ENCODE assay signal across 16 cellular contexts in the genomic region with DNA sequence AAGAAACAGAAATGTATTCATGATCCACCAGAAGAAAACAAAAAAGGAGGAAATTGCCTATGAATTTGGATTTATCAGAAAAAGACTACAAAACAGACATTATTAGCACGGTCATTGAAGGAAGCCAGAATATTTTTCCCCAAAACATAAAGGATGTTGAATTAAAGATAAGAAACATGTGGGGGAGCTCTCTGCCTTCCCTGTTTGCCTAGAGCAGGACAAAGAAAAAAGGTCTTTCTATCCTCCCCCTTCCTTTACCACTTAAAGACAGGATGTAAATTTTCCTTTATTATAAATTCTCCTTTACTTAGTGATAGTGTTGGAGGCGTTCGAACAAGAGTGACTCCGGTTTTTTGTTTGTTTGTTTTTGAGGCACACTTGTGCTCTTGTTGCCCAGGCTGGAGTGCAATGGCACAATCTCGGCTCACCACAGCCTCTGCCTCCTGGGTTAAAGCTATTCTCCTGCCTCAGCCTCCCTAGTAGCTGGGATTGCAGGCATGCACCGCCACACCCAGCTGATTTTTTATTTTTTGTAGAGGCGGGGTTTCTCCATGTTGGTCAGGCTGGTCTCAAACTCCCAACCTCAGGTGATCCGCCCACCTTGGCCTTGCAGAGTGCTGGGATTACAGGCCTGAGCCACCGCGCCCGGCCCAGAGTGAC. TPM values are rescaled to one million over a fixed set of nuclear protein-coding genes. Genes with fewer than 3 reads are reported as not detected.
DNase-seq lines count a peak whose midpoint lies in the region; ATAC-seq and TF ChIP-seq lines count a peak whose summit lies in the region.
"Had no signal": no experiment of that assay in that cellular context is flagged by ENCODE, and none has a peak within 500 bp of the region (broad histone marks: within the 10 kb centered on the region; RNA-seq: fewer than 3 reads in every experiment).

No MANE protein-coding gene starts in this region.

- BruUV-seq in HCT116 (replicated peaks; lab: Mats Ljungman, UMichigan): no TSS peak

- peak; percentile 59 for TF ChIP-seq RAD21 in HCT116 (IDR thresholded peaks at IDR 0.05; ENCODE audit: low read depth)

- H3K27me3 ChIP-seq in BE2C: no peaks in the 10 kb centered on the region
- no peaks in the 10 kb centered on the region for H3K27me3 ChIP-seq in HCT116 (ENCODE audit: insufficient read depth, low read length)
- H3K27me3 ChIP-seq: esophagus muscularis mucosa had no signal

- H2AFZ ChIP-seq in HCT116 (ENCODE audit: low read depth, low read length, poor library complexity, severe bottlenecking): no peak overlapping the region

- CTCF ChIA-PET in HCT116 (lab: Charles Lee): interaction anchor here (0.7 to 1.6 kb wide), 3 partner anchors 9 to 216 kb away, joined by 3 to 6 read pairs (median 3); no protein-coding TSS in a partner anchor

- intact Hi-C loops in HCT116 (cut with micrococcal nuclease): no loop called here

- H3K9me3 ChIP-seq in BE2C (no peaks in the 10 kb centered on the region), HCT116 (ENCODE audit: control insufficient read depth in 1 of 2, insufficient read depth in 1 of 2, low read depth in 1 of 2, low read length in 2 of 2) (no peaks in the 10 kb centered on the region; a peak in 1 of 4 replicates)
- H3K9me3 ChIP-seq: esophagus muscularis mucosa had no signal

- ATAC-seq in HCT116: peak; percentile 52; the same call in 1 of the 2 replicates
- ATAC-seq: activated naive CD8-positive, alpha-beta T cell treated with anti-CD3 and anti-CD28 coated beads, Interleukin-2, amount 50 U/mL, for 24 hours had no signal

- TF ChIP-seq CTCF in BE2C (IDR thresholded peaks at IDR 0.05; ENCODE audit: low read depth, low read length): peak; percentile 10; the same call in 1 of the 2 replicates
- peak in 2 of 3 experiments; percentile 23 to 32; a peak in 2 of 6 replicates for TF ChIP-seq CTCF in HCT116 (IDR thresholded peaks at IDR 0.05 in 2 of 3, conservative IDR thresholded peaks at IDR 0.05 in 1 of 3; ENCODE audit: borderline replicate concordance in 1 of 3, insufficient read depth in 1 of 3, low read depth in 2 of 3, low read length in 2 of 3)
- peak; percentile 1 for TF ChIP-seq CTCF in fibroblast of the aortic adventitia (IDR thresholded peaks at IDR 0.05; ENCODE audit: insufficient read depth, low read length)

- H3K36me3 ChIP-seq in BE2C: no peaks in the 10 kb centered on the region
- no peaks in the 10 kb centered on the region for H3K36me3 ChIP-seq in HCT116 (ENCODE audit: control insufficient read depth in 1 of 2, insufficient read depth in 2 of 2, low read length in 2 of 2)
- H3K36me3 ChIP-seq: esophagus muscularis mucosa had no signal

- DNase-seq in BE2C: no peak
- DNase-seq in HCT116 (ENCODE audit: low read depth, low spot score): no peak
- peak; percentile 35 for DNase-seq in RPMI7951 (ENCODE audit: low read depth)
- DNase-seq in fibroblast of the aortic adventitia (ENCODE audit: low read depth): peak; percentile 17
- DNase-seq in stimulated activated CD4-positive, alpha-beta T cell treated with anti-CD3 and anti-CD28 coated beads, Interleukin-1b, Interleukin-23, amount 100 ng/mL, for 48 hours: no peak
- no peak for DNase-seq in NCI-H82 treated with DMSO at 0.1 percent for 48 hours (lab: John Stamatoyannopoulos, UW; ENCODE audit: unreplicated experiment)
- no peak for DNase-seq in islet precursor cell
- no peak for DNase-seq in T-helper 2 cell
- DNase-seq: activated naive CD8-positive, alpha-beta T cell treated with anti-CD3 and anti-CD28 coated beads, Interleukin-2, amount 50 U/mL, for 24 hours; activated T-cell treated with anti-CD3 and anti-CD28 coated beads, Interleukin-2, amount 50 U/mL, for 1 hour; C1 segment of cervical spinal cord; mammary epithelial cell; NCI-H1694 treated with DMSO at 0.1 percent for 48 hours; NCI-H774 had no signal

- H4K20me1 ChIP-seq in HCT116 (ENCODE audit: insufficient read depth): no peaks in the 10 kb centered on the region

- H3K9me2 ChIP-seq in HCT116 (ENCODE audit: insufficient read depth): no peaks in the 10 kb centered on the region

- H3K4me2 ChIP-seq in HCT116 (ENCODE audit: low read length): no peak overlapping the region

- RAD21 ChIA-PET in HCT116 (lab: Charles Lee; ENCODE audit: low non-redundant PET in 1 of 2, low total read pairs in 2 of 2, uncharacterized antibody in 2 of 2, unreplicated experiment in 2 of 2): interaction anchor here (0.7 kb wide), 2 partner anchors 198 to 372 kb away, joined by 3 to 4 read pairs; no protein-coding TSS in a partner anchor

- no peak for TF ChIP-seq POLR2A in HCT116 (IDR thresholded peaks at IDR 0.05; ENCODE audit: borderline replicate concordance, extremely low read depth, insufficient read depth, insufficient read length)

- H3K4me1 ChIP-seq in BE2C: no peaks in the 10 kb centered on the region
- H3K4me1 ChIP-seq in HCT116 (ENCODE audit: control insufficient read depth in 1 of 2, insufficient read depth in 2 of 2, low read length in 2 of 2): peaks cover 0 to 4% of the 10 kb centered on the region in 2 experiments; a peak in 1 of 4 replicates
- H3K4me1 ChIP-seq: esophagus muscularis mucosa had no signal

- H3K9ac ChIP-seq in HCT116 (ENCODE audit: low read length): no peak overlapping the region

- POLR2A ChIA-PET in HCT116 (lab: Charles Lee): interaction anchor here (0.7 to 0.9 kb wide), 2 partner anchors 15 to 298 kb away, joined by 3 read pairs; no protein-coding TSS in a partner anchor

- H3K4me3 ChIP-seq in BE2C (ENCODE audit: low read depth, low read length) (no peak overlapping the region), HCT116 (replicated peaks in 1 of 2; ENCODE audit: low read depth in 1 of 2, low read length in 2 of 2) (no peak overlapping the region), fibroblast of the aortic adventitia (ENCODE audit: low read depth, low read length) (no peak overlapping the region)
- H3K4me3 ChIP-seq: esophagus muscularis mucosa, skin epidermis had no signal

- no peaks in the 10 kb centered on the region for H3K79me2 ChIP-seq in HCT116 (ENCODE audit: insufficient read depth, low read length)

- no peak overlapping the region for H3K27ac ChIP-seq in HCT116 (ENCODE audit: low read depth, low read length)
- H3K27ac ChIP-seq: esophagus muscularis mucosa, skin epidermis had no signal

TF ChIP-seq in HCT116, 20 proteins besides CTCF, POLR2A, EP300 and RAD21:
- TF ChIP-seq TCF7L2 (IDR thresholded peaks at IDR 0.05; ENCODE audit: borderline replicate concordance, extremely low read depth, insufficient read depth, insufficient read length) (no peak), ZBTB33 (IDR thresholded peaks at IDR 0.05; ENCODE audit: extremely low read depth, insufficient replicate concordance, low read length) (no peak), JUND (IDR thresholded peaks at IDR 0.05) (no peak)

RNA-seq across cellular contexts. Expression of gene RPN1, which starts 14.9 kb away (rescaled TPM):
- polyA plus RNA-seq in BE2C (2012; ENCODE audit: insufficient read depth, insufficient read length, low read depth): 221 TPM
- total RNA-seq in HCT116 (2021; ENCODE audit: unreplicated experiment): 218 TPM
- 238 and 254 TPM in 2 replicates for polyA plus RNA-seq in HCT116 (2012)
- 423 and 449 TPM in 2 replicates for total RNA-seq in RPMI7951 (2014; rRNA removed; shearing (Covaris generic))
- total RNA-seq in fibroblast of the aortic adventitia (ENCODE audit: low replicate concordance): 147 and 341 TPM in 2 replicates

Comparison
In these comparisons a context has a peak if more than half of its experiments do, and no peak if none do; other contexts are left out.
1. DNase-seq: peak in RPMI7951 (single experiment) and fibroblast of the aortic adventitia (single experiment); none in BE2C (single experiment), HCT116 (single experiment), stimulated activated CD4-positive, alpha-beta T cell treated with anti-CD3 and anti-CD28 coated beads, Interleukin-1b, Interleukin-23, amount 100 ng/mL, for 48 hours (single experiment), NCI-H82 treated with DMSO at 0.1 percent for 48 hours (single experiment), islet precursor cell (single experiment) and T-helper 2 cell (0 of 5).
2. Peak in every context shown above with its lines, with median percentiles within 50 percentile points of each other: CTCF ChIP-seq.